Comparison of ENCODE assay signal across 8 cellular contexts in the genomic region with DNA sequence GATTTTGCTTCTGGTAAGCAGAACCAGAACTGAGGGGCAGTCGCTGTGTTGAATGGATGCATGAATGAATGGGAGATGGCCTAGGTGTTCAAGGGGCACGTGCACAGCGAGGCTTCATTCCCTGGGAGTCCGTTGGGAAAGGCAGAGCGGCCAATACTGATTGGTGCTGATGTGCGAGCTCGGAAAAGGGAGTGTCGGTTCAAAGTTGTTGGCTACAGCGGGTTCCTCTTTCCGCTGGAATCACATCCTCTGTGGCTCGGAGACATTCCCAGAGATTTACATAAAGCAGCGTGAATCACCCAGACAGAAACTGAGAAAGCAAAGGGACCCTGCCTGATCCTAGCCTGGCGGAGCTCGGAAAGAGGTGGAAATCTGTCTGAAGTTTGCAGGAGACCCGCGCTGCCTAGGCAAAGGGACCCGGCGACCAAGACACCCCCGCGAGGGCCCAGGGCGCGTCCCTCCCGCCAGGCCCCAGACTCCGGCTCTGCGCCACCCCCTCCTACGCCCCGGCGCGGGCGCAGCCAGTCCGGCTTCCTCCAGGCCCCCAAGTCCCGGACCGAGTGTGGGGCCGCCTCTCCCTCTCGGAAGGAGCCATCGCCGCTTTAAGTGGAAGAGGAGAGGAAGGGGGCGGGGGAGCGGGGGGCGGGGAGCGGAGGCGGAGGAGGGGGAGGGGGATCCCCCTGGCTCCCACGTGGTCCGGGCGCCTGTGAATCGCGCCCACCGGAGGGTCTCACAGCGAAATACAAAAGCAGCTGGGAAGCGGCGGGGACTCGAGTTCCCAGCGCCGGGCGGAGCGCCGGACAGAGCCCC. TPM values are rescaled to one million over a fixed set of nuclear protein-coding genes. Genes with fewer than 3 reads are reported as not detected.
DNase-seq lines count a peak whose midpoint lies in the region; ATAC-seq and TF ChIP-seq lines count a peak whose summit lies in the region.

A gene with protein sequence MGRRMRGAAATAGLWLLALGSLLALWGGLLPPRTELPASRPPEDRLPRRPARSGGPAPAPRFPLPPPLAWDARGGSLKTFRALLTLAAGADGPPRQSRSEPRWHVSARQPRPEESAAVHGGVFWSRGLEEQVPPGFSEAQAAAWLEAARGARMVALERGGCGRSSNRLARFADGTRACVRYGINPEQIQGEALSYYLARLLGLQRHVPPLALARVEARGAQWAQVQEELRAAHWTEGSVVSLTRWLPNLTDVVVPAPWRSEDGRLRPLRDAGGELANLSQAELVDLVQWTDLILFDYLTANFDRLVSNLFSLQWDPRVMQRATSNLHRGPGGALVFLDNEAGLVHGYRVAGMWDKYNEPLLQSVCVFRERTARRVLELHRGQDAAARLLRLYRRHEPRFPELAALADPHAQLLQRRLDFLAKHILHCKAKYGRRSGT (plus strand): TSS at position 774 of the 810 bp plus-strand sequence. CDS start 177 bp downstream, outside the sequence.

- peak; percentile 75 for DNase-seq in GM04503 (ENCODE audit: low read depth)
- DNase-seq in SW 1271 (lab: John Stamatoyannopoulos, UW): peak; percentile 60 to 88
- DNase-seq in dermis microvascular lymphatic vessel endothelial cell (ENCODE audit: low read depth in 2 of 2): peak; percentile 70 to 87
- peak; percentile 23 to 28 for DNase-seq in left colon
- peak; percentile 39 for DNase-seq in stimulated activated CD4-positive, alpha-beta T cell treated with anti-CD3 and anti-CD28 coated beads, Interleukin-2, amount 100 ng/mL, for 4 hours (ENCODE audit: low read depth)

- TF ChIP-seq RAD21 in Ishikawa (IDR thresholded peaks at IDR 0.05; ENCODE audit: low read depth): no peak

- no peak for TF ChIP-seq EP300 in Ishikawa (IDR thresholded peaks at IDR 0.05; ENCODE audit: borderline replicate concordance)

- ATAC-seq in GM21717 (IDR thresholded peaks at IDR 0.05; ENCODE audit: unreplicated experiment) (peak; percentile 38), left colon (peak; percentile 36), HG03039 (IDR thresholded peaks at IDR 0.05; ENCODE audit: unreplicated experiment) (no peak)

- intact Hi-C loops in left colon (cut with DNase I, micrococcal nuclease): loop anchor here in 1 of 2 donors (5.0 to 10.0 kb wide), 3 partner anchors 204 to 649 kb away; no protein-coding TSS in a partner anchor

TF ChIP-seq in Ishikawa, 13 proteins besides CTCF, POLR2A, EP300 and RAD21:
- TF ChIP-seq FOXM1 (IDR thresholded peaks at IDR 0.05; ENCODE audit: borderline replicate concordance, low read depth): no peak
- TF ChIP-seq TAF1 (IDR thresholded peaks at IDR 0.05; ENCODE audit: low read depth): peak; percentile 54; the same call in 1 of the 2 replicates
- TF ChIP-seq ZBTB7A (IDR thresholded peaks at IDR 0.05; ENCODE audit: low read depth): peak; percentile 85; the same call in 1 of the 2 replicates
- TF ChIP-seq USF1 (IDR thresholded peaks at IDR 0.05): peak; percentile 70
- TF ChIP-seq, protein P1, sequence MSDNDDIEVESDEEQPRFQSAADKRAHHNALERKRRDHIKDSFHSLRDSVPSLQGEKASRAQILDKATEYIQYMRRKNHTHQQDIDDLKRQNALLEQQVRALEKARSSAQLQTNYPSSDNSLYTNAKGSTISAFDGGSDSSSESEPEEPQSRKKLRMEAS (IDR thresholded peaks at IDR 0.05): peak; percentile 72

RNA-seq across cellular contexts. Expression of the gene that starts here (rescaled TPM):
- total RNA-seq in dermis microvascular lymphatic vessel endothelial cell (25.2 and 30.5 TPM in 2 replicates), left colon (under 1 TPM in 1 of 2 donors, not detected in 1; 0.50 TPM)

Comparison
In these comparisons a context has a peak if more than half of its experiments do, and no peak if none do; other contexts are left out.
1. RNA of the gene that starts here (total RNA-seq): 25.2 to 30.5 TPM in dermis microvascular lymphatic vessel endothelial cell; 0.50 TPM in left colon; every median in the first group is over 10 times any median in the second.
2. Peak in DNase-seq and ATAC-seq in left colon; RNA of the gene not detected or under 1 TPM.
3. DNase-seq: peak in every context shown above with its lines; median percentile 78 in dermis microvascular lymphatic vessel endothelial cell; 75 in GM04503; 74 in SW 1271; 39 in stimulated activated CD4-positive, alpha-beta T cell treated with anti-CD3 and anti-CD28 coated beads, Interleukin-2, amount 100 ng/mL, for 4 hours; 26 in left colon.